In genomic region chr7:128209229-128210035, GRCh38 we compare ENCODE assay signal across 8 cellular contexts. TPM values are rescaled to one million over a fixed set of nuclear protein-coding genes. Genes with fewer than 3 reads are reported as not detected.
DNase-seq lines count a peak whose midpoint lies in the region; ATAC-seq and TF ChIP-seq lines count a peak whose summit lies in the region.

No MANE protein-coding gene starts in this region.

- intact Hi-C loops in activated T-helper 1 cell treated with anti-CD3 and anti-CD28 coated beads, Interleukin-12 subunit alpha, Interleukin-12 subunit beta, Interleukin-2, Interleukin-4 antibody, amounts not matched to agents 30 ng/mL and 10 ng/mL and 1 ng/mL, durations not matched to agents 14 hours and 24 hours and 36 hours (cut with micrococcal nuclease), result loop anchor here (1.0 to 5.0 kb wide), 4 partner anchors 73 to 705 kb away; partner anchors contain the start of genes ARF5 and GCC1

- peak; percentile 58 for ATAC-seq in GM19023 (IDR thresholded peaks at IDR 0.05; ENCODE audit: unreplicated experiment)

- H3K36me3 ChIP-seq in BE2C (no peaks in the 10 kb centered on the region), neutrophil (no peaks in the 10 kb centered on the region)

- H3K9me3 Mint-ChIP-seq in activated T-helper 1 cell treated with anti-CD3 and anti-CD28 coated beads, Interleukin-12 subunit alpha, Interleukin-12 subunit beta, Interleukin-2, Interleukin-4 antibody, amounts not matched to agents 30 ng/mL and 10 ng/mL and 1 ng/mL, durations not matched to agents 14 hours and 24 hours and 36 hours, result no peaks in the 10 kb centered on the region

- H3K4me3 Mint-ChIP-seq in activated T-helper 1 cell treated with anti-CD3 and anti-CD28 coated beads, Interleukin-12 subunit alpha, Interleukin-12 subunit beta, Interleukin-2, Interleukin-4 antibody, amounts not matched to agents 30 ng/mL and 10 ng/mL and 1 ng/mL, durations not matched to agents 14 hours and 24 hours and 36 hours, result no peak overlapping the region

- H3K27me3 ChIP-seq in BE2C, result no peaks in the 10 kb centered on the region
- H3K27me3 ChIP-seq in neutrophil, result peaks cover 38% of the 10 kb centered on the region

- no peaks in the 10 kb centered on the region for H3K9me3 ChIP-seq in BE2C
- H3K9me3 ChIP-seq in neutrophil, result no peaks in the 10 kb centered on the region

- H3K36me3 Mint-ChIP-seq in activated T-helper 1 cell treated with anti-CD3 and anti-CD28 coated beads, Interleukin-12 subunit alpha, Interleukin-12 subunit beta, Interleukin-2, Interleukin-4 antibody, amounts not matched to agents 30 ng/mL and 10 ng/mL and 1 ng/mL, durations not matched to agents 14 hours and 24 hours and 36 hours (ENCODE audit: low read depth), result no peaks in the 10 kb centered on the region

- H3K4me1 ChIP-seq in BE2C (no peaks in the 10 kb centered on the region), neutrophil (ENCODE audit: control insufficient read depth in 1 of 2, insufficient read depth in 1 of 2, low read depth in 1 of 2, low read length in 1 of 2) (peaks cover 10 to 19% of the 10 kb centered on the region in 2 experiments)

- peaks cover 20% of the 10 kb centered on the region for H3K27me3 Mint-ChIP-seq in activated T-helper 1 cell treated with anti-CD3 and anti-CD28 coated beads, Interleukin-12 subunit alpha, Interleukin-12 subunit beta, Interleukin-2, Interleukin-4 antibody, amounts not matched to agents 30 ng/mL and 10 ng/mL and 1 ng/mL, durations not matched to agents 14 hours and 24 hours and 36 hours (ENCODE audit: insufficient read depth)

- no peaks in the 10 kb centered on the region for H3K4me1 Mint-ChIP-seq in activated T-helper 1 cell treated with anti-CD3 and anti-CD28 coated beads, Interleukin-12 subunit alpha, Interleukin-12 subunit beta, Interleukin-2, Interleukin-4 antibody, amounts not matched to agents 30 ng/mL and 10 ng/mL and 1 ng/mL, durations not matched to agents 14 hours and 24 hours and 36 hours (ENCODE audit: low read depth)

- H3K4me3 ChIP-seq in BE2C (ENCODE audit: low read depth, low read length) (no peak overlapping the region), neutrophil (ENCODE audit: low read depth in 1 of 2, low read length in 1 of 2) (no peak overlapping the region)
- H3K4me3 ChIP-seq in Jurkat, Clone E6-1 (ENCODE audit: low read length), result no peak overlapping the region

- peak overlapping the region; percentile 33 for H3K27ac ChIP-seq in neutrophil
- no peak overlapping the region for H3K27ac ChIP-seq in substantia nigra (ENCODE audit: low read depth, low read length, poor library complexity, severe bottlenecking)

- H3K27ac Mint-ChIP-seq in activated T-helper 1 cell treated with anti-CD3 and anti-CD28 coated beads, Interleukin-12 subunit alpha, Interleukin-12 subunit beta, Interleukin-2, Interleukin-4 antibody, amounts not matched to agents 30 ng/mL and 10 ng/mL and 1 ng/mL, durations not matched to agents 14 hours and 24 hours and 36 hours, result no peak overlapping the region

- peak; percentile 75 for DNase-seq in BE2C
- peak; percentile 67 for DNase-seq in Jurkat, Clone E6-1 (ENCODE audit: low read depth, low spot score)
- peak; percentile 82 for DNase-seq in RPMI8226
- DNase-seq in activated T-helper 1 cell treated with anti-CD3 and anti-CD28 coated beads, Interleukin-12 subunit alpha, Interleukin-12 subunit beta, Interleukin-2, Interleukin-4 antibody, amounts not matched to agents 30 ng/mL and 10 ng/mL and 1 ng/mL, durations not matched to agents 14 hours and 24 hours and 36 hours (ENCODE audit: low spot score), result peak; percentile 49
- DNase-seq in fibroblast of the conjunctiva (ENCODE audit: low read depth), result peak; percentile 61
- peak in 39 of 49 donors; percentile 11 to 71 (median 49) for DNase-seq in substantia nigra (lab: John Stamatoyannopoulos, UW)

- TF ChIP-seq CTCF in BE2C (IDR thresholded peaks at IDR 0.05; ENCODE audit: low read depth, low read length), result peak; percentile 99
- peak; percentile 99 for TF ChIP-seq CTCF in neutrophil (IDR thresholded peaks at IDR 0.05)

RNA-seq across cellular contexts. Expression of gene LEP, which starts 31.6 kb away (rescaled TPM):
- polyA plus RNA-seq in BE2C (2012; ENCODE audit: insufficient read depth, insufficient read length, low read depth), result not detected
- not detected for polyA plus RNA-seq in Jurkat, Clone E6-1 (2012; ENCODE audit: insufficient read depth, insufficient read length)
- total RNA-seq in activated T-helper 1 cell treated with anti-CD3 and anti-CD28 coated beads, Interleukin-12 subunit alpha, Interleukin-12 subunit beta, Interleukin-2, Interleukin-4 antibody, amounts not matched to agents 30 ng/mL and 10 ng/mL and 1 ng/mL, durations not matched to agents 14 hours and 24 hours and 36 hours, result not detected in 2 replicates
